Comparison of ENCODE assay signal across 28 cellular contexts in the genomic region with DNA sequence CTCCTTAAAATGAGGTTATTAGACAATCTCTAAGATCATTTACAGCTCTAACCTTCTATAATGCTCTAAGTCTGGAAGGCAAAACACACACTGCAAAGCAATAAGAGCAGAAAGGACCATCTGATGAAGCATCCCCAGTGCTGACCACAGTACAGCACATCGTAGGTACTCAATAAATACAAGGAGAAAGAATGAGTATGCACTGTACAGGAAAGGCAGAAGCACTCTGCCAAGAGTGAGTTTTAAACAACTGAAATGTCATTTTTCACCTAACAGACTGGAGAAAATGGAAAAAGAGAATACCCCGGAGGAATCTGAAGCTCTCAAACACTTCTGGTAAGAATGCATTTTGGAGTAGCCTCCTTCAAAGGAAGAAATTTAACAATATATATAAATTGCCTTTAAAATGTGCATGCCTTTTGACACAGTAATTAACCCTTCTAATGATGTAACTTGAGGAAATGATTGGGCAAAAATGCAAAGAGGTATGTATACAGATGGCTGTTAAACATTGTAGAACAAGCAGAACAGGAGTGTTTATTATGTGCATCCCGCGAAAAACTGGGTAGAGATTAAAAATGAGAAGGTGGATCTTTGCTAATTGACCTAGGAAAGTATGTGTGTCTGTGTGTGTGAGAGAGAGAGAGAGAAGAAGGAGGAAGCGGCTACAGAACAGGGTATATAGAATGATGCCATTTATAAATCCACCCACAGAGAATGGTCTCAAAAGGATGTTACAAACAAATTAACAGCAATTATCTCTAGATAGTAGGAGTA. TPM values are rescaled to one million over a fixed set of nuclear protein-coding genes. Genes with fewer than 3 reads are reported as not detected.
DNase-seq lines count a peak whose midpoint lies in the region; ATAC-seq and TF ChIP-seq lines count a peak whose summit lies in the region.
"Had no signal": no experiment of that assay in that cellular context is flagged by ENCODE, and none has a peak within 500 bp of the region (broad histone marks: within the 10 kb centered on the region; RNA-seq: fewer than 3 reads in every experiment).

No MANE protein-coding gene starts in this region.

- DNase-seq in brain microvascular endothelial cell, result no peak
- DNase-seq in cerebellar nuclear complex (lab: John Stamatoyannopoulos, UW), result no peak
- DNase-seq in GM10266 (ENCODE audit: extremely low spot score), result no peak
- no peak for DNase-seq in left ventricle myocardium inferior
- DNase-seq: activated CD4-positive, alpha-beta memory T cell treated with anti-CD3 and anti-CD28 coated beads, Interleukin-2, amount 10 ng/mL, durations not matched to agents 7 days and 5 days; activated gamma-delta T cell treated with Interleukin-2 at 50 U/mL for 16 hours; CD4-positive, CD25-positive, alpha-beta regulatory T cell; KBM-7; naive B cell; NCI-H1694; NCI-H2171 treated with DMSO at 0.1 percent for 48 hours; NCI-H526 treated with DMSO at 0.1 percent for 48 hours; OCI-M1; stimulated activated CD4-positive, alpha-beta T cell treated with anti-CD3 and anti-CD28 coated beads, Interleukin-2, amount 100 ng/mL, for 48 hours; stimulated activated naive B cell treated with anti-CD40 and anti-IgM and Interleukin-4, amounts not matched to agents 10 μg/mL and 1 μg/mL and 100 μg/mL, for 72 hours; SW 1271; uterus had no signal

- intact Hi-C loops in left ventricle myocardium inferior (cut with micrococcal nuclease), result no loop called here

- no peaks in the 10 kb centered on the region for H3K4me1 ChIP-seq in left ventricle myocardium inferior
- H3K4me1 ChIP-seq: HAP-1, uterus had no signal

- H3K36me3 ChIP-seq in brain microvascular endothelial cell (replicated peaks) (no peaks in the 10 kb centered on the region), left ventricle myocardium inferior (no peaks in the 10 kb centered on the region)
- H3K36me3 ChIP-seq: HAP-1, uterus had no signal

- TF ChIP-seq CTCF in brain microvascular endothelial cell (IDR thresholded peaks at IDR 0.05; ENCODE audit: low read depth, low read length, missing control alignments), result no peak
- no peak for TF ChIP-seq CTCF in GM10266 (IDR thresholded peaks at IDR 0.05; ENCODE audit: control insufficient read depth, insufficient read depth, low read depth, missing control alignments)
- no peak for TF ChIP-seq CTCF in left ventricle myocardium inferior (IDR thresholded peaks at IDR 0.05; ENCODE audit: borderline replicate concordance)

- in situ Hi-C loops in brain microvascular endothelial cell (cut with HindIII; ENCODE audit: low pct_ligation_motif_present, low sequenced_read_pairs), result no loop called here

- ATAC-seq in GM18498 (IDR thresholded peaks at IDR 0.05; ENCODE audit: unreplicated experiment), result peak; percentile 66
- ATAC-seq in GM19395 (IDR thresholded peaks at IDR 0.05; ENCODE audit: unreplicated experiment), result peak; percentile 54
- peak; percentile 70 for ATAC-seq in HG03342 (IDR thresholded peaks at IDR 0.05; ENCODE audit: unreplicated experiment)
- no peak for ATAC-seq in HG02759 (IDR thresholded peaks at IDR 0.05; ENCODE audit: unreplicated experiment)
- ATAC-seq: activated CD4-positive, CD25-positive, alpha-beta regulatory T cell treated with anti-CD3 and anti-CD28 coated beads, Interleukin-2, amount 50 U/mL, for 24 hours had no signal

- no peaks in the 10 kb centered on the region for H3K9me3 ChIP-seq in left ventricle myocardium inferior (replicated peaks)
- H3K9me3 ChIP-seq: HAP-1, uterus had no signal

- H3K27me3 ChIP-seq in brain microvascular endothelial cell (replicated peaks), result no peaks in the 10 kb centered on the region
- H3K27me3 ChIP-seq in left ventricle myocardium inferior (ENCODE audit: low read depth), result peaks cover 33% of the 10 kb centered on the region
- H3K27me3 ChIP-seq: uterus had no signal

- H3K27ac ChIP-seq in brain microvascular endothelial cell (peak overlapping the region; percentile 94), left ventricle myocardium inferior (replicated peaks) (no peak overlapping the region)
- H3K27ac ChIP-seq: coronary artery, uterus had no signal

- H3K4me3 ChIP-seq in brain microvascular endothelial cell (ENCODE audit: low read depth, low read length) (no peak overlapping the region), left ventricle myocardium inferior (no peak overlapping the region)
- H3K4me3 ChIP-seq: coronary artery, HAP-1, uterus had no signal

RNA-seq across cellular contexts. Expression of a gene that starts 8.0 kb away (rescaled TPM):
- 0.14 TPM for total RNA-seq in left ventricle myocardium inferior

RNA-seq across cellular contexts. Expression of a gene that starts 43.8 kb away (rescaled TPM):
- 31.6 TPM for total RNA-seq in left ventricle myocardium inferior
- total RNA-seq: activated CD4-positive, alpha-beta memory T cell treated with anti-CD3 and anti-CD28 coated beads, Interleukin-2, amount 10 ng/mL, durations not matched to agents 7 days and 5 days; CD4-positive, CD25-positive, alpha-beta regulatory T cell; fibroblast of lung; glomerular endothelial cell; omental fat pad; temporal lobe; uterus had no signal
